ENCODE assay signal across 8 cellular contexts in the genomic region with DNA sequence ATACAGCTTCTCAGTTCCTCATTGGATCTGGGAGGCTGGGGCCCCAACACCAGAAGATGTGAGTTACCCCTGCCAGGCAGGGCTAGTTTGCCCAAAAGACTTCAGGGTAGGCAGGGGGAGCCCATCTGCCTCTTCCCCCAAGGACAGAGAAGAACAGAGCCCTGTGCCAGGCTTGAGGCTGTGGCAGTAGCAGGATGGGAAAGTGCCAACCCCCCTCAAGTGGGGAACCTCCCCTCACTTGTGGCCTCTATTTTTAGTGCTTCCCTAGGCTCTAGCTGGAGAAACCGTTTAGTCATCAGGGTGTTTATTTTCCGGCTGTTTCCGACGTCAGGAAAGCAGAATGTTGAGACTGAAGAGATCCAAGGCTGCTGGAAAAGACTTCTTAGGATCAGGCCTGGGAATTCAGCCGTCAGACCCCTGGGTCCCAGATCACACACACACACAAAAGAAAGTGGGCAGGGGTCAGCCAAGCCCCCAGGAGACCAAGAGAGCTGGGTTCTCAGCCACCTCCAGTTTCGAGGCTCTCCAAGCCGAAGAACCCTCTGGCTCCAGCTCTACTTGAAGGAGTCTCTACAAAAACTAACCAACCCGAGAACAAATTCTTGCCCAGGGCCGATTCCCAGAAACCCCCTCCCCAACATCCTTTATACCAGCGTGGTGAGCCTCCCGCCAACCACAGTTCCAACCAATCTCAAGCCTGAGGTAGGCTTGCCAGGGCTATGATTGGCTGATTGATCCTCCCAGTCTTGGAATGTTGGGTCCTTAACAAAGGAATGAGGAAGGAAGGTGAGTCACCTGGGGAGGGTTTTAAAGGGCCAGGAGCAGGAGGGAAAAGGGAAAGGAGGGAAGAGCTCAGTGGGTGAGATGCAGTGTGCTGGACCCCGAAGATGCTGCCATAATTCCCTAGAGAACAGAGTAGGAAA. TPM values are rescaled to one million over a fixed set of nuclear protein-coding genes. Genes with fewer than 3 reads are reported as not detected.
A peak's percentile ranks its signal among the peaks of the same experiment; 100 is the strongest.
DNase-seq lines count a peak whose midpoint lies in the region; ATAC-seq, FAIRE-seq and TF ChIP-seq lines count a peak whose summit lies in the region.

No MANE protein-coding gene starts in this region.

- peak overlapping the region; percentile 63 for H3K18ac ChIP-seq in H1 (ENCODE audit: extremely low read depth, low read length)

- H2BK15ac ChIP-seq in H1 (ENCODE audit: low read length) = no peak overlapping the region; the same call in 1 of the 2 replicates

- TF ChIP-seq POLR2A in H1 (IDR thresholded peaks at IDR 0.05; ENCODE audit: control extremely low read depth in 1 of 2, low read depth in 2 of 2, low read length in 2 of 2) = peak; percentile 29 to 66

- H3K9ac ChIP-seq in H1 (replicated peaks in 1 of 4; ENCODE audit: extremely low read depth in 1 of 4, low read depth in 3 of 4, low read length in 3 of 4) = peak overlapping the region in 2 of 4 experiments; percentile 28 to 50; a peak in 3 of 7 replicates

- no peak overlapping the region for H3K23ac ChIP-seq in H1 (ENCODE audit: insufficient read length)

- CTCF ChIA-PET in H1 (lab: Charles Lee; ENCODE audit: partially characterized antibody) = interaction anchor here (0.6 to 17.4 kb wide), 12 partner anchors 8 to 157 kb away, joined by 3 to 236 read pairs (median 5); no protein-coding TSS in a partner anchor

- 54% methylated on average over 12 of the region's 12 CpGs; no CpG with 5 or more reads in 1 of the 2 experiments for WGBS in H1 (ENCODE audit: extremely low coverage in 1 of 2, insufficient coverage in 1 of 2, insufficient read length in 1 of 2, insufficient replicate concordance in 2 of 2, low coverage in 1 of 2, low lambda C conversion rate in 2 of 2, missing lambda C conversion rate in 1 of 2), 2 experiments
- 12 to 13% methylated on average over 12 of the region's 12 CpGs for WGBS in lung, 2 donors

- H3K14ac ChIP-seq in H1 (ENCODE audit: insufficient read length) = no peak overlapping the region

- peak overlapping the region; percentile 54 for H3K4me3 Mint-ChIP-seq in activated naive CD4-positive, alpha-beta T cell treated with anti-CD3 and anti-CD28 coated beads, Interleukin-2, amount 50 U/mL, for 24 hours

- H3K56ac ChIP-seq in H1 (replicated peaks; ENCODE audit: insufficient read length, low read depth, low read length) = no peak overlapping the region

- H3K4me3 ChIP-seq in H1 (ENCODE audit: extremely low read depth in 1 of 4, insufficient read depth in 2 of 4, low read depth in 3 of 4, low read length in 4 of 4) (peak overlapping the region in 1 of 4 experiments; percentile 25; a peak in 1 of 8 replicates), lung (no peak overlapping the region), thoracic aorta (peak overlapping the region; percentile 87)

- H2BK20ac ChIP-seq in H1 (ENCODE audit: low read length) = peak overlapping the region; percentile 51

- H3K27ac Mint-ChIP-seq in activated naive CD4-positive, alpha-beta T cell treated with anti-CD3 and anti-CD28 coated beads, Interleukin-2, amount 50 U/mL, for 24 hours = peak overlapping the region; percentile 96

- H3K36me3 ChIP-seq in H1 (ENCODE audit: control insufficient read depth in 2 of 4, insufficient read depth in 4 of 4, low read length in 3 of 4) (no peaks in the 10 kb centered on the region), lung (ENCODE audit: control insufficient read depth in 2 of 2, insufficient read depth in 2 of 2, low read length in 2 of 2) (no peaks in the 10 kb centered on the region), thoracic aorta (no peaks in the 10 kb centered on the region)

- H3K23me2 ChIP-seq in H1 (ENCODE audit: low read depth, low read length) = peaks cover 23% of the 10 kb centered on the region

- H3K9me3 ChIP-seq in H1 (ENCODE audit: insufficient read depth in 2 of 2, low read depth in 1 of 2, low read length in 1 of 2) (no peaks in the 10 kb centered on the region; a peak in 1 of 4 replicates), lung (ENCODE audit: control insufficient read depth in 2 of 2, insufficient read depth in 1 of 2, low read length in 1 of 2) (no peaks in the 10 kb centered on the region), thoracic aorta (no peaks in the 10 kb centered on the region)

- peaks cover 0 to 1% of the 10 kb centered on the region in 2 experiments for H4K20me1 ChIP-seq in H1 (replicated peaks in 1 of 2; ENCODE audit: control insufficient read depth in 1 of 2, insufficient read depth in 2 of 2, low read length in 2 of 2)

- peak overlapping the region; percentile 26 to 90; a peak in 3 of 4 replicates for H3K4me2 ChIP-seq in H1 (ENCODE audit: insufficient read depth in 1 of 2, low read depth in 2 of 2, low read length in 2 of 2)

- H2AFZ ChIP-seq in H1 (ENCODE audit: low read length) = no peak overlapping the region

- ATAC-seq in SK-N-SH treated with all-trans-retinoic acid at 6 μM for 48 hours = peak; percentile 24
- no peak for ATAC-seq in lung (ENCODE audit: insufficient read depth, low FRiP score)
- ATAC-seq in thoracic aorta (ENCODE audit: insufficient number of reproducible peaks, low FRiP score, low read depth) = peak; percentile 34
- no peak for ATAC-seq in HG02884 (IDR thresholded peaks at IDR 0.05; ENCODE audit: unreplicated experiment)

- H4K91ac ChIP-seq in H1 (replicated peaks; ENCODE audit: insufficient read length, low read length) = peak overlapping the region; percentile 86

- H3K27me3 Mint-ChIP-seq in activated naive CD4-positive, alpha-beta T cell treated with anti-CD3 and anti-CD28 coated beads, Interleukin-2, amount 50 U/mL, for 24 hours = no peaks in the 10 kb centered on the region

- H3K4ac ChIP-seq in H1 (replicated peaks; ENCODE audit: insufficient read length, low read depth, low read length) = peak overlapping the region; percentile 28

- H3K79me1 ChIP-seq in H1 (ENCODE audit: low read depth, low read length) = peaks cover 10% of the 10 kb centered on the region; the same call in 1 of the 2 replicates

- TF ChIP-seq CTCF in H1 (IDR thresholded peaks at IDR 0.05; ENCODE audit: control extremely low read depth in 1 of 3, insufficient read depth in 1 of 3, low read depth in 1 of 3, low read length in 3 of 3) = no peak
- TF ChIP-seq CTCF in lung (IDR thresholded peaks at IDR 0.05; ENCODE audit: control extremely low read depth, extremely low read depth) = no peak
- no peak for TF ChIP-seq CTCF in thoracic aorta (IDR thresholded peaks at IDR 0.05)

- no peak overlapping the region for H4K8ac ChIP-seq in H1 (ENCODE audit: extremely low read depth, insufficient read depth, low read length)

- H2BK120ac ChIP-seq in H1 (replicated peaks; ENCODE audit: low read depth, low read length) = peak overlapping the region; percentile 47

- no peaks in the 10 kb centered on the region; a peak in 1 of 7 replicates for H3K27me3 ChIP-seq in H1 (replicated peaks in 1 of 4; ENCODE audit: control insufficient read depth in 3 of 4, extremely low read depth in 1 of 4, insufficient read depth in 3 of 4, low read length in 3 of 4)
- H3K27me3 ChIP-seq in lung (ENCODE audit: control insufficient read depth, insufficient read depth) = no peaks in the 10 kb centered on the region
- H3K27me3 ChIP-seq in thoracic aorta (replicated peaks; ENCODE audit: insufficient read depth) = no peaks in the 10 kb centered on the region

- peak overlapping the region; percentile 56; the same call in 1 of the 2 replicates for H2AK5ac ChIP-seq in H1 (ENCODE audit: low read depth, low read length)

- peaks cover 3 to 16% of the 10 kb centered on the region in 2 experiments; a peak in 3 of 4 replicates for H3K79me2 ChIP-seq in H1 (ENCODE audit: control insufficient read depth in 1 of 2, insufficient read depth in 2 of 2, low read length in 2 of 2)

- H3K27ac ChIP-seq in H1 (ENCODE audit: low read depth, low read length) = peak overlapping the region; percentile 23; the same call in 1 of the 2 replicates
- H3K27ac ChIP-seq in lung (ENCODE audit: low read depth in 1 of 2, low read length in 1 of 2) = peak overlapping the region; percentile 100
- peak overlapping the region; percentile 100 for H3K27ac ChIP-seq in thoracic aorta

- H3K36me3 Mint-ChIP-seq in activated naive CD4-positive, alpha-beta T cell treated with anti-CD3 and anti-CD28 coated beads, Interleukin-2, amount 50 U/mL, for 24 hours = no peaks in the 10 kb centered on the region

- no peak for DNase-seq in activated naive CD4-positive, alpha-beta T cell treated with anti-CD3 and anti-CD28 coated beads, Interleukin-2, amount 50 U/mL, for 16 hours
- DNase-seq in H1 (ENCODE audit: low read depth in 1 of 2, low spot score in 2 of 2) (peak; percentile 75 to 83), lung (ENCODE audit: low spot score) (peak; percentile 88), thoracic aorta (ENCODE audit: low spot score) (peak; percentile 65)
- no peak for DNase-seq in stimulated activated CD4-positive, alpha-beta T cell treated with anti-CD3 and anti-CD28 coated beads, Interleukin-4, amount 100 ng/mL, for 4 hours

- H4K5ac ChIP-seq in H1 (ENCODE audit: insufficient read length, low read depth, low read length) = peak overlapping the region; percentile 7

- peak overlapping the region; percentile 83; the same call in 1 of the 2 replicates for H2BK5ac ChIP-seq in H1 (ENCODE audit: low read depth, low read length)

- peaks cover 24 to 41% (median 30%) of the 10 kb centered on the region in 4 experiments for H3K4me1 ChIP-seq in H1 (replicated peaks in 1 of 4; ENCODE audit: control insufficient read depth in 3 of 4, insufficient read depth in 4 of 4, low read length in 3 of 4)
- H3K4me1 ChIP-seq in lung (ENCODE audit: control insufficient read depth in 2 of 2, insufficient read depth in 2 of 2, low read length in 2 of 2) = peaks cover 24 to 27% of the 10 kb centered on the region in 2 donors
- H3K4me1 ChIP-seq in thoracic aorta (ENCODE audit: control insufficient read depth in 1 of 2, low read depth in 2 of 2) = peaks cover 35 to 55% of the 10 kb centered on the region in 2 donors

- H3K9me3 Mint-ChIP-seq in activated naive CD4-positive, alpha-beta T cell treated with anti-CD3 and anti-CD28 coated beads, Interleukin-2, amount 50 U/mL, for 24 hours = no peaks in the 10 kb centered on the region

- 0 out of 3 replicates have a peak, but pooled peaks of 1 of the 2 experiments have one; percentile 38 for TF ChIP-seq EP300 in H1 (IDR thresholded peaks at IDR 0.05; ENCODE audit: borderline replicate concordance in 1 of 2, low read depth in 2 of 2, low read length in 2 of 2)

- FAIRE-seq in H1 (lab: Jason Lieb, UNC) = peak; percentile 79

- peak overlapping the region; percentile 98 for H2BK12ac ChIP-seq in H1 (ENCODE audit: low read depth, low read length)

- peaks cover 65% of the 10 kb centered on the region for H3K4me1 Mint-ChIP-seq in activated naive CD4-positive, alpha-beta T cell treated with anti-CD3 and anti-CD28 coated beads, Interleukin-2, amount 50 U/mL, for 24 hours

- no peak for TF ChIP-seq RAD21 in H1 (IDR thresholded peaks at IDR 0.05 in 1 of 2, conservative IDR thresholded peaks at IDR 0.05 in 1 of 2; ENCODE audit: low read depth in 2 of 2, low read length in 2 of 2)

- POLR2A ChIA-PET in H1 (lab: Charles Lee; ENCODE audit: partially characterized antibody) = interaction anchor here (0.6 to 9.6 kb wide), 11 partner anchors 13 to 121 kb away, joined by 3 to 166 read pairs (median 4); partner anchors contain the start of genes GPATCH4 and NAXE

RNA-seq across cellular contexts. Expression of gene MEF2D, which starts 2.4 kb away (rescaled TPM):
- total RNA-seq in H1 (2021; fragmentation: NEBNext Ultra II Directional; extraction: Animal tissue kit (Norgen Biotek cat#: 25700)) = 17.3 and 19.5 TPM in 2 replicates
- polyA plus RNA-seq in H1 (2011; rRNA removed) (20.3 and 44.4 TPM in 2 replicates), lung (10 to 100 TPM; 23.0 to 23.3 TPM)
- 12.4 TPM for polyA plus RNA-seq in H1 (2011; cell fraction: cytosol; rRNA removed)
- polyA plus RNA-seq in H1 (2011; cell fraction: nucleus; rRNA removed) = 19.5 TPM
- polyA plus RNA-seq in H1 (2012, experiment 1 of 2) = 10.3 to 14.6 TPM (median 12.8 TPM) in 4 replicates
- 8.1 TPM for polyA plus RNA-seq in H1 (2012, experiment 2 of 2)
- polyA plus RNA-seq in H1 (2013, experiment 1 of 2) = 9.1 TPM
- 8.8 TPM for polyA plus RNA-seq in H1 (2013, experiment 2 of 2)
- polyA minus RNA-seq in H1 (2011; rRNA and poly(A)+ RNA removed) = 6.7 and 7.7 TPM in 2 replicates
- polyA minus RNA-seq in H1 (2011; cell fraction: cytosol; rRNA and poly(A)+ RNA removed) = 14.5 TPM
- 9.3 TPM for polyA minus RNA-seq in H1 (2011; cell fraction: nucleus; rRNA and poly(A)+ RNA removed)
- total RNA-seq in lung (10 to 100 TPM; 23.0 to 52.5 TPM), thoracic aorta (100 to 1,000 TPM in 1 of 2 donors, 10 to 100 TPM in 1; 76.1 to 101 TPM)

Comparison
In these comparisons a context has a peak if more than half of its experiments do, and no peak if none do; other contexts are left out.
1. DNase-seq: peak in H1 (2 of 2), lung (single experiment) and thoracic aorta (single experiment); none in activated naive CD4-positive, alpha-beta T cell treated with anti-CD3 and anti-CD28 coated beads, Interleukin-2, amount 50 U/mL, for 16 hours (single experiment) and stimulated activated CD4-positive, alpha-beta T cell treated with anti-CD3 and anti-CD28 coated beads, Interleukin-4, amount 100 ng/mL, for 4 hours (0 of 2).
2. ATAC-seq: peak in SK-N-SH treated with all-trans-retinoic acid at 6 μM for 48 hours (single experiment) and thoracic aorta (single experiment); none in lung (single experiment) and HG02884 (single experiment).
3. H3K27ac ChIP-seq: peak in every context shown above with its lines; median percentile 100 in lung; 100 in thoracic aorta; 23 in H1.